ENCODE assay signal across 26 cellular contexts in the genomic region with DNA sequence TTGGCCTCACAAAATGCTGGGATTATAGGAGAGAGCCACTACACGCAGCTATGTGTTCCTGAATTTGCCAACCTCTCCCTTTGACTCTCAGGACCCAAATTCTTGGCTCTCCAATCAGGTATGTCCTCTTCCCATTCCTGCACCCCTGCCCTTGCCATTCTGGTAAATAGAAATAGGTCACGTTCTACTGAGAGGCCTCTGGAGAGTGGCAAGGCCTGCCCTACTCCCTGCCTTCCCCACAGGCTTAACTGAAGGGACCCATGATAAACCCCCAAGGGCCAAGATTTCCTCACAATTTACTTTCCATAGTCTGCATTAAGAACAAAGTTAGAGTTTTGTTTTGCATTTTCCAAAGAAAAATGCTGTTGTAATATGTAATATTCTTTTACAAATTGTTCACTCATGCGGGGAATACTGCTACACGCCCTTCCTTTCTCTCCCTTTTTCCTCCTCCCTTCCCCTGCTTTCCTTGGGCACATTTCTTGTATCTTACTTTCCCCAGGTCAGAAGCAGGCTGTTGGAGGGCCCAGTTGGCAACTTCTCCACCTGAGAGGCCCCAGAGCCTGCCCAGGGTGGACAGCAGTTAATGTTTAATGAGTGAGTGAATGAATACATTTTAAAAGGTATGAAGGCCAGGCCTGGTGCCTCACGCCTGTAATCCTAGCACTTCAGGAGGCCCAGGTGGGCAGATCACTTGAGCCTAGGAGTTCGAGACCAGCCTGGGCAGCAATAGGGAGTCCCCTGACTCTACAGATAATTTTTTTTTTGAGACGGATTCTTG. TPM values are rescaled to one million over a fixed set of nuclear protein-coding genes. Genes with fewer than 3 reads are reported as not detected.
DNase-seq lines count a peak whose midpoint lies in the region; ATAC-seq, FAIRE-seq and TF ChIP-seq lines count a peak whose summit lies in the region.
"Had no signal": no experiment of that assay in that cellular context is flagged by ENCODE, and none has a peak within 500 bp of the region (broad histone marks: within the 10 kb centered on the region; RNA-seq: fewer than 3 reads in every experiment).

No MANE protein-coding gene starts in this region.

- WGBS in pancreas, 2 donors, result 72 to 73% methylated on average over 7 of the region's 7 CpGs

- no peaks in the 10 kb centered on the region for H3K36me3 ChIP-seq in adipocyte (ENCODE audit: control insufficient read depth, insufficient read depth, low read length, severe bottlenecking)
- H3K36me3 ChIP-seq in left lung, result no peaks in the 10 kb centered on the region
- no peaks in the 10 kb centered on the region for H3K36me3 ChIP-seq in pancreas
- H3K36me3 ChIP-seq in BE2C, result no peaks in the 10 kb centered on the region
- H3K36me3 ChIP-seq: adrenal gland, BLaER1, breast epithelium, upper lobe of left lung had no signal

- intact Hi-C loops in left lung (cut with DNase I), result no loop called here
- intact Hi-C loops in pancreas (cut with DNase I), result no loop called here

- DNase-seq in Caki2 (ENCODE audit: low read depth) (peak; percentile 64), adipocyte (ENCODE audit: low read depth) (peak; percentile 3), left lung (no peak), pancreas (peak in 4 of 6 donors; percentile 4 to 22 (median 17)), GDM1 (lab: John Stamatoyannopoulos, UW) (no peak), BE2C (no peak), T-helper 2 cell (no peak)
- DNase-seq: activated B cell treated with CpG ODN at 0.5 μM for 24 hours; activated CD4-positive, alpha-beta T cell treated with anti-CD3 and anti-CD28 coated beads, Interleukin-2, amount 50 U/mL, for 4 hours; activated gamma-delta T cell treated with Interleukin-2 at 50 U/mL for 16 hours; adrenal gland; COR-L47; cortex of kidney; HCEC 1CT; KBM-7; NCI-H1436 treated with DMSO at 0.1 percent for 48 hours; NCI-H526 treated with DMSO at 0.1 percent for 48 hours; RPMI8226; stimulated activated CD4-positive, alpha-beta T cell treated with anti-CD3 and anti-CD28 coated beads, Interleukin-12 subunit alpha, Interleukin-12 subunit beta, amount 100 ng/mL, for 4 hours; stimulated activated naive CD8-positive, alpha-beta T cell treated with anti-CD3 and anti-CD28 coated beads, Interleukin-15, amount 100 ng/mL, for 72 hours; T-helper 9 cell had no signal

- TF ChIP-seq CTCF in left lung (IDR thresholded peaks at IDR 0.05) (no peak), pancreas (IDR thresholded peaks at IDR 0.05) (no peak), BE2C (IDR thresholded peaks at IDR 0.05; ENCODE audit: low read depth, low read length) (no peak)

- in situ Hi-C loops in Caki2 (cut with HindIII; ENCODE audit: low pct_unique_long_range_greater_than_20kb, low sequenced_read_pairs), result no loop called here

- H3K27me3 ChIP-seq in adipocyte (replicated peaks; ENCODE audit: control insufficient read depth, insufficient read depth, low read length), result no peaks in the 10 kb centered on the region
- no peaks in the 10 kb centered on the region for H3K27me3 ChIP-seq in left lung
- no peaks in the 10 kb centered on the region for H3K27me3 ChIP-seq in pancreas
- no peaks in the 10 kb centered on the region for H3K27me3 ChIP-seq in BE2C
- H3K27me3 ChIP-seq: adrenal gland, BLaER1, breast epithelium, upper lobe of left lung had no signal

- ATAC-seq in left lung (peak; percentile 64), pancreas (peak; percentile 48 to 86 (median 66)), GM19455 (IDR thresholded peaks at IDR 0.05; ENCODE audit: unreplicated experiment) (no peak)
- ATAC-seq: stimulated activated naive CD8-positive, alpha-beta T cell treated with anti-CD3 and anti-CD28 coated beads, Interleukin-15, amount 100 ng/mL, for 72 hours had no signal

- H3K4me3 ChIP-seq in adipocyte (ENCODE audit: low read length), result no peak overlapping the region
- no peak overlapping the region for H3K4me3 ChIP-seq in left lung
- H3K4me3 ChIP-seq in pancreas, result no peak overlapping the region
- H3K4me3 ChIP-seq in BE2C (ENCODE audit: low read depth, low read length), result no peak overlapping the region
- H3K4me3 ChIP-seq: adrenal gland, BLaER1, breast epithelium, upper lobe of left lung had no signal

- H3K9me3 ChIP-seq in adipocyte (ENCODE audit: control insufficient read depth, low read length) (no peaks in the 10 kb centered on the region), left lung (no peaks in the 10 kb centered on the region), pancreas (no peaks in the 10 kb centered on the region), BE2C (no peaks in the 10 kb centered on the region)
- H3K9me3 ChIP-seq: adrenal gland, BLaER1, breast epithelium, upper lobe of left lung had no signal

- H3K4me1 ChIP-seq in adipocyte (ENCODE audit: control insufficient read depth, insufficient read depth, low read length) (peaks cover 31% of the 10 kb centered on the region), left lung (peaks cover 10 to 23% of the 10 kb centered on the region in 2 donors), pancreas (no peaks in the 10 kb centered on the region), BE2C (no peaks in the 10 kb centered on the region)
- H3K4me1 ChIP-seq: breast epithelium had no signal

- FAIRE-seq in pancreas (lab: Jason Lieb, UNC), result no peak
- FAIRE-seq: A204.1 had no signal

- H3K27ac ChIP-seq in left lung (peak overlapping the region in 1 of 2 donors; percentile 18), pancreas (peak overlapping the region in 1 of 4 donors; percentile 57)
- H3K27ac ChIP-seq: BLaER1, breast epithelium had no signal

- H3K9ac ChIP-seq in adipocyte (ENCODE audit: low read length), result no peak overlapping the region
- H3K9ac ChIP-seq: BLaER1 had no signal

RNA-seq across cellular contexts. Expression of a gene that starts 34.0 kb away (rescaled TPM):
- 27.4 and 35.4 TPM in 2 replicates for total RNA-seq in Caki2 (2014; rRNA removed; shearing (Covaris generic); ENCODE audit: low replicate concordance)
- 100 to 1,000 TPM in 1 of 2 donors, 10 to 100 TPM in 1; 96.7 to 102 TPM for total RNA-seq in left lung
- 10 to 100 TPM; 35.5 to 75.8 (median 46.4) TPM for total RNA-seq in pancreas
- polyA plus RNA-seq in pancreas, result 10 to 100 TPM; 16.9 to 21.1 TPM
- polyA plus RNA-seq in BE2C (2012; ENCODE audit: insufficient read depth, insufficient read length, low read depth), result 40.0 TPM

Comparison
In these comparisons a context has a peak if more than half of its experiments do, and no peak if none do; other contexts are left out.
1. DNase-seq: peak in Caki2 (single experiment), adipocyte (single experiment) and pancreas (4 of 6); none in left lung (0 of 2), GDM1 (single experiment), BE2C (single experiment) and T-helper 2 cell (0 of 5).